1 cellular context compared by ENCODE assay signal in genomic region chr2:117834992-117835391, GRCh38.
TF ChIP-seq lines count a peak whose summit lies in the region.

No MANE protein-coding gene starts in this region.

TF ChIP-seq in SK-N-SH treated with all-trans-retinoic acid at 6 μM for 48 hours, 23 proteins besides CTCF, POLR2A, EP300 and RAD21 (continued from another document):
- no peak for TF ChIP-seq TSHZ2 (CRISPR knock-in tag; IDR thresholded peaks at IDR 0.05)
- TF ChIP-seq CSDC2 (CRISPR knock-in tag; IDR thresholded peaks at IDR 0.05), result no peak
- TF ChIP-seq, protein P1, sequence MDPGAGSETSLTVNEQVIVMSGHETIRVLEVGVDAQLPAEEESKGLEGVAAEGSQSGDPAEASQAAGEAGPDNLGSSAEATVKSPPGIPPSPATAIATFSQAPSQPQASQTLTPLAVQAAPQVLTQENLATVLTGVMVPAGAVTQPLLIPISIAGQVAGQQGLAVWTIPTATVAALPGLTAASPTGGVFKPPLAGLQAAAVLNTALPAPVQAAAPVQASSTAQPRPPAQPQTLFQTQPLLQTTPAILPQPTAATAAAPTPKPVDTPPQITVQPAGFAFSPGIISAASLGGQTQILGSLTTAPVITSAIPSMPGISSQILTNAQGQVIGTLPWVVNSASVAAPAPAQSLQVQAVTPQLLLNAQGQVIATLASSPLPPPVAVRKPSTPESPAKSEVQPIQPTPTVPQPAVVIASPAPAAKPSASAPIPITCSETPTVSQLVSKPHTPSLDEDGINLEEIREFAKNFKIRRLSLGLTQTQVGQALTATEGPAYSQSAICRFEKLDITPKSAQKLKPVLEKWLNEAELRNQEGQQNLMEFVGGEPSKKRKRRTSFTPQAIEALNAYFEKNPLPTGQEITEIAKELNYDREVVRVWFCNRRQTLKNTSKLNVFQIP (CRISPR knock-in tag; IDR thresholded peaks at IDR 0.05; ENCODE audit: borderline replicate concordance, low read depth), result no peak
- no peak for TF ChIP-seq TOX (CRISPR knock-in tag; IDR thresholded peaks at IDR 0.05; ENCODE audit: borderline replicate concordance)
- no peak for TF ChIP-seq ARNTL (CRISPR knock-in tag; IDR thresholded peaks at IDR 0.05; ENCODE audit: borderline replicate concordance, low read depth)
- no peak for TF ChIP-seq PPARA (CRISPR knock-in tag; IDR thresholded peaks at IDR 0.05; ENCODE audit: borderline replicate concordance)
- TF ChIP-seq RARB (CRISPR knock-in tag; IDR thresholded peaks at IDR 0.05), result no peak
- TF ChIP-seq OSR1 (CRISPR knock-in tag; IDR thresholded peaks at IDR 0.05), result no peak
- TF ChIP-seq ZNF565 (CRISPR knock-in tag; conservative IDR thresholded peaks at IDR 0.05; ENCODE audit: low read depth), result no peak
- TF ChIP-seq, protein P2, sequence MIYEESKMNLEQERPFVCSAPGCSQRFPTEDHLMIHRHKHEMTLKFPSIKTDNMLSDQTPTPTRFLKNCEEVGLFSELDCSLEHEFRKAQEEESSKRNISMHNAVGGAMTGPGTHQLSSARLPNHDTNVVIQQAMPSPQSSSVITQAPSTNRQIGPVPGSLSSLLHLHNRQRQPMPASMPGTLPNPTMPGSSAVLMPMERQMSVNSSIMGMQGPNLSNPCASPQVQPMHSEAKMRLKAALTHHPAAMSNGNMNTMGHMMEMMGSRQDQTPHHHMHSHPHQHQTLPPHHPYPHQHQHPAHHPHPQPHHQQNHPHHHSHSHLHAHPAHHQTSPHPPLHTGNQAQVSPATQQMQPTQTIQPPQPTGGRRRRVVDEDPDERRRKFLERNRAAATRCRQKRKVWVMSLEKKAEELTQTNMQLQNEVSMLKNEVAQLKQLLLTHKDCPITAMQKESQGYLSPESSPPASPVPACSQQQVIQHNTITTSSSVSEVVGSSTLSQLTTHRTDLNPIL (CRISPR knock-in tag; IDR thresholded peaks at IDR 0.05; ENCODE audit: low read depth), result no peak
- TF ChIP-seq TCF4 (CRISPR knock-in tag; IDR thresholded peaks at IDR 0.05; ENCODE audit: borderline replicate concordance), result no peak
- no peak for TF ChIP-seq ZFP3 (CRISPR knock-in tag; IDR thresholded peaks at IDR 0.05)
- TF ChIP-seq CSRNP3 (CRISPR knock-in tag; IDR thresholded peaks at IDR 0.05), result no peak
- no peak for TF ChIP-seq ZC3H10 (CRISPR knock-in tag; IDR thresholded peaks at IDR 0.05)
- TF ChIP-seq, protein P3, sequence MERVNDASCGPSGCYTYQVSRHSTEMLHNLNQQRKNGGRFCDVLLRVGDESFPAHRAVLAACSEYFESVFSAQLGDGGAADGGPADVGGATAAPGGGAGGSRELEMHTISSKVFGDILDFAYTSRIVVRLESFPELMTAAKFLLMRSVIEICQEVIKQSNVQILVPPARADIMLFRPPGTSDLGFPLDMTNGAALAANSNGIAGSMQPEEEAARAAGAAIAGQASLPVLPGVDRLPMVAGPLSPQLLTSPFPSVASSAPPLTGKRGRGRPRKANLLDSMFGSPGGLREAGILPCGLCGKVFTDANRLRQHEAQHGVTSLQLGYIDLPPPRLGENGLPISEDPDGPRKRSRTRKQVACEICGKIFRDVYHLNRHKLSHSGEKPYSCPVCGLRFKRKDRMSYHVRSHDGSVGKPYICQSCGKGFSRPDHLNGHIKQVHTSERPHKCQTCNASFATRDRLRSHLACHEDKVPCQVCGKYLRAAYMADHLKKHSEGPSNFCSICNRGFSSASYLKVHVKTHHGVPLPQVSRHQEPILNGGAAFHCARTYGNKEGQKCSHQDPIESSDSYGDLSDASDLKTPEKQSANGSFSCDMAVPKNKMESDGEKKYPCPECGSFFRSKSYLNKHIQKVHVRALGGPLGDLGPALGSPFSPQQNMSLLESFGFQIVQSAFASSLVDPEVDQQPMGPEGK (CRISPR knock-in tag; IDR thresholded peaks at IDR 0.05; ENCODE audit: borderline replicate concordance), result no peak
- TF ChIP-seq GLIS3 (CRISPR knock-in tag; IDR thresholded peaks at IDR 0.05), result no peak
- TF ChIP-seq ESRRG (CRISPR knock-in tag; IDR thresholded peaks at IDR 0.05), result no peak
